8 cellular contexts compared by ENCODE assay signal in genomic region chr6:27837636-27838512, GRCh38.
A peak's percentile ranks its signal among the peaks of the same experiment; 100 is the strongest.
DNase-seq lines count a peak whose midpoint lies in the region; ATAC-seq and TF ChIP-seq lines count a peak whose summit lies in the region.

No MANE protein-coding gene starts in this region.

- no peak overlapping the region for H3K27ac Mint-ChIP-seq in activated T-helper 17 cell treated with anti-CD3 and anti-CD28 coated beads, Interleukin-2, amount 50 U/mL, for 72 hours
- no peak overlapping the region for H3K27ac Mint-ChIP-seq in naive thymus-derived CD4-positive, alpha-beta T cell

- peaks cover 23% of the 10 kb centered on the region for H3K4me1 Mint-ChIP-seq in activated T-helper 17 cell treated with anti-CD3 and anti-CD28 coated beads, Interleukin-2, amount 50 U/mL, for 72 hours
- H3K4me1 Mint-ChIP-seq in naive thymus-derived CD4-positive, alpha-beta T cell, result peaks cover 7 to 40% (median 31%) of the 10 kb centered on the region in 7 donors

- H3K9me3 Mint-ChIP-seq in activated T-helper 17 cell treated with anti-CD3 and anti-CD28 coated beads, Interleukin-2, amount 50 U/mL, for 72 hours, result no peaks in the 10 kb centered on the region
- H3K9me3 Mint-ChIP-seq in naive thymus-derived CD4-positive, alpha-beta T cell, result no peaks in the 10 kb centered on the region

- H3K27ac ChIP-seq in KOPT-K1 (ENCODE audit: low read depth, low read length, poor library complexity, severe bottlenecking) (peak overlapping the region; percentile 98), Panc1 (ENCODE audit: low read length) (peak overlapping the region; percentile 100), subcutaneous abdominal adipose tissue (ENCODE audit: low read depth, low read length) (peak overlapping the region; percentile 86)
- peak overlapping the region; percentile 93 for H3K27ac ChIP-seq in naive thymus-derived CD4-positive, alpha-beta T cell (ENCODE audit: low read depth, low read length)

- intact Hi-C loops in Panc1 (cut with micrococcal nuclease; ENCODE audit: unreplicated experiment), result loop anchor here (2.0 kb wide), 1 partner anchor 29 kb away; a partner anchor contains a TSS
- intact Hi-C loops in naive thymus-derived CD4-positive, alpha-beta T cell (cut with micrococcal nuclease), result loop anchor here (1.0 to 10.0 kb wide), 18 partner anchors 14 to 1811 kb away; partner anchors contain the start of gene ZNF165 (in 1 of the 2)

- H3K36me3 Mint-ChIP-seq in activated T-helper 17 cell treated with anti-CD3 and anti-CD28 coated beads, Interleukin-2, amount 50 U/mL, for 72 hours (ENCODE audit: low read depth), result peaks cover 14% of the 10 kb centered on the region
- H3K36me3 Mint-ChIP-seq in naive thymus-derived CD4-positive, alpha-beta T cell, result peaks cover 0 to 12% (median 6%) of the 10 kb centered on the region in 5 donors

- ATAC-seq in GM21825 (IDR thresholded peaks at IDR 0.05; ENCODE audit: unreplicated experiment) (peak; percentile 64), Panc1 (peak; percentile 90)
- peak; percentile 76 for ATAC-seq in activated T-helper 17 cell treated with anti-CD3 and anti-CD28 coated beads, Interleukin-2, amount 50 U/mL, for 72 hours (replicated peaks)
- ATAC-seq in naive thymus-derived CD4-positive, alpha-beta T cell, result peak; percentile 86

- H3K27me3 ChIP-seq in Panc1 (ENCODE audit: control insufficient read depth, insufficient read depth, low read length) (no peaks in the 10 kb centered on the region), subcutaneous abdominal adipose tissue (ENCODE audit: control insufficient read depth in 5 of 5, insufficient read depth in 4 of 5, low read length in 5 of 5) (no peaks in the 10 kb centered on the region)
- H3K27me3 ChIP-seq in naive thymus-derived CD4-positive, alpha-beta T cell (ENCODE audit: control insufficient read depth in 2 of 2, insufficient read depth in 2 of 2, low read length in 2 of 2), result no peaks in the 10 kb centered on the region

- H3K9ac ChIP-seq in subcutaneous abdominal adipose tissue (ENCODE audit: low read length in 5 of 5), result peak overlapping the region; percentile 71 to 83 (median 78)

- BruUV-seq in Panc1 (replicated peaks; lab: Mats Ljungman, UMichigan), result no TSS peak

- H3K4me3 Mint-ChIP-seq in activated T-helper 17 cell treated with anti-CD3 and anti-CD28 coated beads, Interleukin-2, amount 50 U/mL, for 72 hours, result no peak overlapping the region
- H3K4me3 Mint-ChIP-seq in naive thymus-derived CD4-positive, alpha-beta T cell, result no peak overlapping the region

- peak; percentile 98 for DNase-seq in EL
- DNase-seq in Panc1 (ENCODE audit: low read depth, low spot score), result peak; percentile 100
- DNase-seq in fibroblast of mammary gland (ENCODE audit: low read depth), result peak; percentile 100
- DNase-seq in naive thymus-derived CD4-positive, alpha-beta T cell, result peak; percentile 65 to 96 (median 93)

- POLR2A ChIA-PET in Panc1 (lab: Charles Lee), result interaction anchor here (0.6 to 4.9 kb wide), 16 partner anchors 9 to 705 kb away, joined by 3 to 90 read pairs (median 6); a partner anchor contains a TSS
- POLR2A ChIA-PET in naive thymus-derived CD4-positive, alpha-beta T cell (lab: Charles Lee), result interaction anchor here (0.6 to 11.6 kb wide), 80 partner anchors 9 to 1817 kb away, joined by 3 to 1351 read pairs (median 8); partner anchors contain the start of genes HFE, TRIM27, ZKSCAN8 and ZNF184

- in situ Hi-C loops in Panc1 (cut with HindIII; ENCODE audit: low pct_unique_long_range_greater_than_20kb, low sequenced_read_pairs), result no loop called here

- H3K36me3 ChIP-seq in KOPT-K1 (ENCODE audit: insufficient read depth, low read length) (no peaks in the 10 kb centered on the region), Panc1 (ENCODE audit: control insufficient read depth, insufficient read depth, low read length) (peaks cover 3% of the 10 kb centered on the region), subcutaneous abdominal adipose tissue (ENCODE audit: control insufficient read depth in 5 of 5, insufficient read depth in 5 of 5, low read length in 5 of 5) (no peaks in the 10 kb centered on the region)
- no peaks in the 10 kb centered on the region for H3K36me3 ChIP-seq in naive thymus-derived CD4-positive, alpha-beta T cell (ENCODE audit: control insufficient read depth in 2 of 3, insufficient read depth in 3 of 3, low read length in 3 of 3)

- H3K4me3 ChIP-seq in Panc1 (ENCODE audit: low read depth in 2 of 2, low read length in 2 of 2), result peak overlapping the region; percentile 86 to 90
- H3K4me3 ChIP-seq in fibroblast of mammary gland (ENCODE audit: control insufficient read depth, low read depth, low read length), result peak overlapping the region; percentile 55
- peak overlapping the region; percentile 87 for H3K4me3 ChIP-seq in naive thymus-derived CD4-positive, alpha-beta T cell (ENCODE audit: low read length)
- H3K4me3 ChIP-seq in subcutaneous abdominal adipose tissue (ENCODE audit: low read depth in 1 of 5, low read length in 5 of 5), result peak overlapping the region; percentile 82 to 93 (median 87)

- H3K9me3 ChIP-seq in KOPT-K1 (ENCODE audit: insufficient read depth, low read length, poor library complexity, severe bottlenecking) (no peaks in the 10 kb centered on the region), Panc1 (ENCODE audit: control insufficient read depth, insufficient read depth, low read depth, low read length) (no peaks in the 10 kb centered on the region), subcutaneous abdominal adipose tissue (ENCODE audit: control insufficient read depth in 5 of 5, low read length in 5 of 5) (no peaks in the 10 kb centered on the region)
- no peaks in the 10 kb centered on the region for H3K9me3 ChIP-seq in naive thymus-derived CD4-positive, alpha-beta T cell (ENCODE audit: control insufficient read depth in 2 of 3, low read length in 3 of 3)

- TF ChIP-seq CTCF in Panc1 (IDR thresholded peaks at IDR 0.05) (no peak), fibroblast of mammary gland (conservative IDR thresholded peaks at IDR 0.05; ENCODE audit: control insufficient read depth, insufficient read depth, low read depth, low read length) (no peak)

- H3K27me3 Mint-ChIP-seq in activated T-helper 17 cell treated with anti-CD3 and anti-CD28 coated beads, Interleukin-2, amount 50 U/mL, for 72 hours, result peaks cover 7% of the 10 kb centered on the region
- peaks cover 0 to 14% (median 7%) of the 10 kb centered on the region in 5 donors for H3K27me3 Mint-ChIP-seq in naive thymus-derived CD4-positive, alpha-beta T cell

- CTCF ChIA-PET in Panc1 (lab: Charles Lee), result interaction anchor here (1.0 kb wide), 1 partner anchor 57 kb away, joined by 4 read pairs; no protein-coding TSS in a partner anchor
- CTCF ChIA-PET in naive thymus-derived CD4-positive, alpha-beta T cell (lab: Charles Lee), result interaction anchor here (0.6 to 4.9 kb wide), 18 partner anchors 13 to 1812 kb away, joined by 3 to 49 read pairs (median 6); a partner anchor contains a TSS

- H3K4me1 ChIP-seq in Panc1 (ENCODE audit: control insufficient read depth, insufficient read depth, low read length) (peaks cover 17% of the 10 kb centered on the region; the same call in 1 of the 2 replicates), subcutaneous abdominal adipose tissue (ENCODE audit: control insufficient read depth in 5 of 5, insufficient read depth in 5 of 5, low read length in 5 of 5) (peaks cover 0 to 38% (median 31%) of the 10 kb centered on the region in 5 donors)
- H3K4me1 ChIP-seq in naive thymus-derived CD4-positive, alpha-beta T cell (ENCODE audit: control insufficient read depth in 2 of 2, insufficient read depth in 2 of 2, low read length in 2 of 2), result peaks cover 22 to 34% of the 10 kb centered on the region in 2 donors

Comparison
In these comparisons a context has a peak if more than half of its experiments do, and no peak if none do; other contexts are left out.
1. Peak in every context shown above with its lines: DNase-seq, ATAC-seq, H3K4me3 ChIP-seq and H3K27ac ChIP-seq.